In the genomic region with DNA sequence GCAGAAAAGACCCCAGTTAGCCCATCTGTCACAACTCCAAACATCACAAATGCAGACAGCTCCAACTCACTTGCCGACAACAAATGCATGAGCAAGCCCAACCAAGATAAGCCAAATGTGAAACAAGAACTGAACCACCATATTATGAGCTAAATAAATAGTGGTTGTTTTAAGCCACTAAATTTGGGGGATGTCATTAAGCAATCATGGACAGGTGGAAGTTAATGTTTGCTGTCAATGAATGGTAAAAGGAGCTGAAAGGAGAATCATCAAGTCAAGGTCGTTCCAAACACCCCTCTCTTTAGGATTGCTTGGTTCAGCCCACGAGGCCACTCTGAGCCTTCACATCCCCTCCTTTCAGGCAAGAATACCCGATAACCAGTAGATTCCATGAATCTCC, we compare ENCODE assay signal across 20 cellular contexts.
DNase-seq lines count a peak whose midpoint lies in the region; TF ChIP-seq lines count a peak whose summit lies in the region.
"Had no signal": no experiment of that assay in that cellular context is flagged by ENCODE, and none has a peak within 500 bp of the region (broad histone marks: within the 10 kb centered on the region; RNA-seq: fewer than 3 reads in every experiment).

No MANE protein-coding gene starts in this region.

- H4K91ac ChIP-seq in neuronal stem cell (ENCODE audit: low read depth, low read length, poor library complexity), result no peak overlapping the region

- H3K27ac Mint-ChIP-seq in endodermal cell, result peak overlapping the region; percentile 36
- H3K27ac Mint-ChIP-seq: activated CD4-positive, alpha-beta T cell treated with anti-CD3 and anti-CD28 coated beads for 36 hours; activated naive CD4-positive, alpha-beta T cell treated with anti-CD3 and anti-CD28 coated beads for 36 hours; dendritic cell treated with granulocyte-macrophage colony-stimulating factor and Interleukin-4, amounts not matched to agents 40 ng/mL and 50 ng/mL, for 4 days; natural killer cell; T-cell had no signal

- H3K9me3 Mint-ChIP-seq in endodermal cell, result peaks cover 2% of the 10 kb centered on the region
- H3K9me3 Mint-ChIP-seq: dendritic cell treated with granulocyte-macrophage colony-stimulating factor and Interleukin-4, amounts not matched to agents 40 ng/mL and 50 ng/mL, for 4 days; natural killer cell had no signal

- H3K14ac ChIP-seq in neuronal stem cell (ENCODE audit: low read length), result no peak overlapping the region

- no peak overlapping the region for H3K4me3 Mint-ChIP-seq in endodermal cell
- H3K4me3 Mint-ChIP-seq: activated CD4-positive, alpha-beta T cell treated with anti-CD3 and anti-CD28 coated beads for 36 hours; activated naive CD4-positive, alpha-beta T cell treated with anti-CD3 and anti-CD28 coated beads for 36 hours; dendritic cell treated with granulocyte-macrophage colony-stimulating factor and Interleukin-4, amounts not matched to agents 40 ng/mL and 50 ng/mL, for 4 days; natural killer cell; T-cell had no signal

- no peak for TF ChIP-seq CTCF in endodermal cell (conservative IDR thresholded peaks at IDR 0.05)

- no peak overlapping the region for H3K18ac ChIP-seq in neuronal stem cell (ENCODE audit: low read length)

- no peak overlapping the region for H4K8ac ChIP-seq in neuronal stem cell (ENCODE audit: low read depth, low read length)

- peak; percentile 44 for DNase-seq in NCI-H446 treated with DMSO at 0.1 percent for 48 hours (lab: John Stamatoyannopoulos, UW)
- no peak for DNase-seq in endodermal cell
- no peak for DNase-seq in neuronal stem cell (ENCODE audit: low spot score)
- no peak for DNase-seq in G401 (ENCODE audit: low spot score)
- DNase-seq in NK-92 (lab: John Stamatoyannopoulos, UW; ENCODE audit: unreplicated experiment), result no peak
- DNase-seq in SW480 (ENCODE audit: low spot score), result no peak
- DNase-seq: activated CD4-positive, alpha-beta T cell treated with anti-CD3 and anti-CD28 coated beads for 36 hours; activated naive CD4-positive, alpha-beta T cell treated with anti-CD3 and anti-CD28 coated beads for 36 hours; activated T-cell treated with anti-CD3 and anti-CD28 coated beads, Interleukin-2, amount 50 U/mL, for 48 hours; amniotic stem cell; natural killer cell; NCI-H1048; NCI-H2081 treated with DMSO at 0.1 percent for 48 hours; NCI-H526 treated with DMSO at 0.1 percent for 48 hours; posterior cingulate gyrus; SIG-M5; T-cell had no signal

- H3K27me3 ChIP-seq in HUES48 (ENCODE audit: control insufficient read depth, insufficient read depth, low read length) (no peaks in the 10 kb centered on the region), endodermal cell (ENCODE audit: control insufficient read depth, insufficient read depth, low read length, poor library complexity, severe bottlenecking) (no peaks in the 10 kb centered on the region), neuronal stem cell (ENCODE audit: control insufficient read depth in 3 of 3, insufficient read depth in 3 of 3, low read depth in 1 of 3, low read length in 3 of 3) (no peaks in the 10 kb centered on the region)
- H3K27me3 ChIP-seq: cardiac muscle cell had no signal

- H2BK120ac ChIP-seq in neuronal stem cell (ENCODE audit: low read depth, low read length), result no peak overlapping the region

- WGBS in endodermal cell (ENCODE audit: insufficient coverage in 1 of 2, insufficient read length in 1 of 2), 2 experiments, result 65 to 79% methylated on average over 2 to 4 of the region's 4 CpGs
- WGBS in neuronal stem cell (ENCODE audit: extremely low coverage in 2 of 2, insufficient read length in 2 of 2, insufficient replicate concordance in 1 of 2), 2 donors, result no CpG with 5 or more reads among the region's 4 CpGs

- peak overlapping the region; percentile 89 for H2AFZ ChIP-seq in neuronal stem cell (ENCODE audit: low read length)

- no peak overlapping the region for H2BK12ac ChIP-seq in neuronal stem cell (ENCODE audit: low read length)

- no peaks in the 10 kb centered on the region for H3K27me3 Mint-ChIP-seq in endodermal cell (ENCODE audit: insufficient read depth)
- H3K27me3 Mint-ChIP-seq: activated CD4-positive, alpha-beta T cell treated with anti-CD3 and anti-CD28 coated beads for 36 hours; dendritic cell treated with granulocyte-macrophage colony-stimulating factor and Interleukin-4, amounts not matched to agents 40 ng/mL and 50 ng/mL, for 4 days; T-cell had no signal

- in situ Hi-C loops in G401 (cut with HindIII; ENCODE audit: low sequenced_read_pairs), result no loop called here

- no peak overlapping the region for H2AK5ac ChIP-seq in neuronal stem cell (ENCODE audit: low read depth, low read length)

- H3K9ac ChIP-seq in HUES48 (ENCODE audit: low read depth, low read length) (peak overlapping the region; percentile 46; the same call in 1 of the 2 replicates), endodermal cell (ENCODE audit: extremely low read depth, low read length, poor library complexity, severe bottlenecking) (no peak overlapping the region), neuronal stem cell (ENCODE audit: low read depth, low read length, poor library complexity) (no peak overlapping the region)

- no peak overlapping the region for H3K4me2 ChIP-seq in neuronal stem cell (ENCODE audit: insufficient read depth, low read length, poor library complexity, severe bottlenecking)

- peak overlapping the region; percentile 14 for H3K27ac ChIP-seq in HUES48 (ENCODE audit: low read depth, low read length)
- H3K27ac ChIP-seq in endodermal cell (ENCODE audit: low read depth, low read length), result peak overlapping the region; percentile 88
- H3K27ac ChIP-seq in neuronal stem cell (replicated peaks; ENCODE audit: low read length), result no peak overlapping the region
- H3K27ac ChIP-seq: cardiac muscle cell had no signal

- no peaks in the 10 kb centered on the region for H3K79me1 ChIP-seq in neuronal stem cell (ENCODE audit: low read depth, low read length)

- H3K4me1 ChIP-seq in HUES48 (ENCODE audit: control insufficient read depth, insufficient read depth, low read length), result peaks cover 21% of the 10 kb centered on the region
- H3K4me1 ChIP-seq in endodermal cell (ENCODE audit: control insufficient read depth, insufficient read depth, low read length), result no peaks in the 10 kb centered on the region
- H3K4me1 ChIP-seq in neuronal stem cell (ENCODE audit: control insufficient read depth in 2 of 2, insufficient read depth in 1 of 2, low read depth in 1 of 2, low read length in 2 of 2), result peaks cover 7 to 8% of the 10 kb centered on the region in 2 donors

- no peak overlapping the region for H3K4me3 ChIP-seq in HUES48 (ENCODE audit: low read depth, low read length)
- H3K4me3 ChIP-seq in endodermal cell (ENCODE audit: low read length), result no peak overlapping the region
- peak overlapping the region in 1 of 2 donors; percentile 49 for H3K4me3 ChIP-seq in neuronal stem cell (ENCODE audit: low read length in 2 of 2)
- H3K4me3 ChIP-seq: cardiac muscle cell had no signal

- H3K9me3 ChIP-seq in HUES48 (ENCODE audit: control insufficient read depth, insufficient read depth, low read length) (0 out of 2 replicates have a peak, but pooled peaks cover 4% of the 10 kb centered on the region), endodermal cell (ENCODE audit: control insufficient read depth, low read length) (no peaks in the 10 kb centered on the region), neuronal stem cell (replicated peaks in 1 of 2; ENCODE audit: control insufficient read depth in 2 of 2, insufficient read depth in 1 of 2, low read depth in 1 of 2, low read length in 2 of 2) (peaks cover 2 to 3% of the 10 kb centered on the region in 2 donors)

- no peak overlapping the region for H3K4ac ChIP-seq in neuronal stem cell (ENCODE audit: low read length)

- H3K4me1 Mint-ChIP-seq in endodermal cell, result peaks cover 8% of the 10 kb centered on the region
- H3K4me1 Mint-ChIP-seq: activated CD4-positive, alpha-beta T cell treated with anti-CD3 and anti-CD28 coated beads for 36 hours; T-cell had no signal

- H2BK5ac ChIP-seq in neuronal stem cell (ENCODE audit: low read length), result no peak overlapping the region

- H3K36me3 Mint-ChIP-seq in endodermal cell (ENCODE audit: low read depth), result no peaks in the 10 kb centered on the region
- H3K36me3 Mint-ChIP-seq: natural killer cell, T-cell had no signal

- no peak overlapping the region for H3K23ac ChIP-seq in neuronal stem cell (ENCODE audit: low read depth, low read length, poor library complexity)

- no peak overlapping the region for H2BK15ac ChIP-seq in neuronal stem cell (ENCODE audit: low read length)

- H3K36me3 ChIP-seq in HUES48 (ENCODE audit: control insufficient read depth, insufficient read depth, low read length) (no peaks in the 10 kb centered on the region), endodermal cell (ENCODE audit: control insufficient read depth, insufficient read depth, low read length) (no peaks in the 10 kb centered on the region), neuronal stem cell (replicated peaks in 1 of 2; ENCODE audit: control insufficient read depth in 2 of 2, insufficient read depth in 2 of 2, low read length in 2 of 2) (no peaks in the 10 kb centered on the region)
- H3K36me3 ChIP-seq: cardiac muscle cell had no signal
